ENCODE assay signal across 1 cellular context in the genomic region with DNA sequence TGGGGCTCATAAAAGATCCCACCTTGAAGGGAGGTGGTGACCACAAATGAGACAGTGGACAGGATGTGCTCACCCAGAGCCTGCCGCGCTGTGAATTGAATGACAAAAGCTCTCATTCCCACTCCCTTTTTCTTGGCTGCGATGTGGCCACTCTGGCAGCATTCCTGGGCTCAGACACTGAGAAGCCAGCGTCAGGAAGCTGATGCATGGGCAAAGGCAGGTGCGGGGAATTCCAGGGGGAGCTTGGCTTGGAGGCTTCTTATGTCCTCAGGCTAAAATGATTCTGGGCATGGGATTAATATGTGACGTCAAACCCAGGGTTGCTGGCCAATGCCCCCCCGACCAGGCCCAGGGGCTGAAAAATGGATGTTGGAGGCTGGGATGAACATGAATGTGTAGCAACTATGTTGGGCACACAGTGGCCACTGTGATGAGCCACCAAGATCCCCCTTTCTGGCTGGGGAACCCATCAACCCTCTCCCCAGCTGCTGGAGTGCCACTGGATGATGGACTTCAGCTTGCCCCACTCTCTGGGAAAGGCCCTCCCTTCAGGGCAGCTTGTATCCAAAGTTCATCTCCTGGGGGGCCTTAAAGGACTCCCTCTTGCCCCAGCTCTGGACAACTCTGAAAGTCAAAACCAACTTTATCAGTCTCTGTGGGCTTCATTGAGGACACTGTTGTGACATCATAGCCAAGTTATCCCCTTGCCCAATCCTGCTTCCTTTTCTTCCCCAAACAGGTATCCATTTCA.
TF ChIP-seq lines count a peak whose summit lies in the region.

No MANE protein-coding gene starts in this region.

TF ChIP-seq in GM23338, 12 proteins besides CTCF, POLR2A, EP300 and RAD21 (continued from another document):
- TF ChIP-seq, protein P1, sequence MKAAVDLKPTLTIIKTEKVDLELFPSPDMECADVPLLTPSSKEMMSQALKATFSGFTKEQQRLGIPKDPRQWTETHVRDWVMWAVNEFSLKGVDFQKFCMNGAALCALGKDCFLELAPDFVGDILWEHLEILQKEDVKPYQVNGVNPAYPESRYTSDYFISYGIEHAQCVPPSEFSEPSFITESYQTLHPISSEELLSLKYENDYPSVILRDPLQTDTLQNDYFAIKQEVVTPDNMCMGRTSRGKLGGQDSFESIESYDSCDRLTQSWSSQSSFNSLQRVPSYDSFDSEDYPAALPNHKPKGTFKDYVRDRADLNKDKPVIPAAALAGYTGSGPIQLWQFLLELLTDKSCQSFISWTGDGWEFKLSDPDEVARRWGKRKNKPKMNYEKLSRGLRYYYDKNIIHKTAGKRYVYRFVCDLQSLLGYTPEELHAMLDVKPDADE (IDR thresholded peaks at IDR 0.05): no peak
- TF ChIP-seq ZNF331 (CRISPR knock-in tag; IDR thresholded peaks at IDR 0.05; ENCODE audit: low read depth) (no peak), NANOG (IDR thresholded peaks at IDR 0.05; ENCODE audit: borderline replicate concordance) (no peak)
